Comparison of ENCODE assay signal across 11 cellular contexts in genomic region chr2:233915133-233915532, GRCh38. TPM values are rescaled to one million over a fixed set of nuclear protein-coding genes. Genes with fewer than 3 reads are reported as not detected.
DNase-seq lines count a peak whose midpoint lies in the region; ATAC-seq and TF ChIP-seq lines count a peak whose summit lies in the region.
"Had no signal": no experiment of that assay in that cellular context is flagged by ENCODE, and none has a peak within 500 bp of the region (broad histone marks: within the 10 kb centered on the region; RNA-seq: fewer than 3 reads in every experiment).

No MANE protein-coding gene starts in this region.

- no peak overlapping the region for H2BK120ac ChIP-seq in H9 (ENCODE audit: low read depth, low read length, poor library complexity, severe bottlenecking)

- no peak overlapping the region for H4K8ac ChIP-seq in H9 (replicated peaks; ENCODE audit: insufficient read length, low read depth, low read length)

- H3K4me1 Mint-ChIP-seq in H9, result peaks cover 7 to 19% of the 10 kb centered on the region in 2 experiments
- no peaks in the 10 kb centered on the region for H3K4me1 Mint-ChIP-seq in mesothelial cell of epicardium
- H3K4me1 Mint-ChIP-seq in T-helper 17 cell, result no peaks in the 10 kb centered on the region

- no peaks in the 10 kb centered on the region for H3K23me2 ChIP-seq in H9 (ENCODE audit: insufficient read length, low read depth, low read length, poor library complexity, severe bottlenecking)

- H4K20me1 ChIP-seq in H9 (ENCODE audit: control insufficient read depth, insufficient read depth, insufficient read length) (no peaks in the 10 kb centered on the region), hepatocyte (ENCODE audit: insufficient read depth, poor library complexity, severe bottlenecking) (no peaks in the 10 kb centered on the region)

- H3K27me3 Mint-ChIP-seq in H9 (ENCODE audit: low read depth), result peaks cover 21% of the 10 kb centered on the region
- H3K27me3 Mint-ChIP-seq in mesothelial cell of epicardium (ENCODE audit: low read depth), result peaks cover 54% of the 10 kb centered on the region
- peaks cover 54% of the 10 kb centered on the region for H3K27me3 Mint-ChIP-seq in T-helper 17 cell

- H3K4ac ChIP-seq in H9 (ENCODE audit: low read depth, low read length), result no peak overlapping the region

- H3K18ac ChIP-seq in H9 (ENCODE audit: insufficient read length, low read depth, low read length), result no peak overlapping the region

- no peaks in the 10 kb centered on the region for H3K79me1 ChIP-seq in H9 (ENCODE audit: insufficient read depth, low read depth, low read length, poor library complexity, severe bottlenecking)

- H3K27ac ChIP-seq in H9 (ENCODE audit: insufficient read length, low read depth, low read length) (no peak overlapping the region), hepatocyte (no peak overlapping the region)
- H3K27ac ChIP-seq: left ventricle myocardium inferior, sigmoid colon had no signal

- H3K9me3 Mint-ChIP-seq in H9, result no peaks in the 10 kb centered on the region; a peak in 1 of 5 replicates
- H3K9me3 Mint-ChIP-seq in mesothelial cell of epicardium, result no peaks in the 10 kb centered on the region

- H3K36me3 Mint-ChIP-seq in H9 (ENCODE audit: insufficient read depth in 1 of 3, low read depth in 3 of 3) (no peaks in the 10 kb centered on the region), mesothelial cell of epicardium (no peaks in the 10 kb centered on the region), T-helper 17 cell (ENCODE audit: low read depth) (peaks cover 3% of the 10 kb centered on the region)

- H2BK20ac ChIP-seq in H9 (ENCODE audit: low read depth, low read length, poor library complexity, severe bottlenecking), result no peak overlapping the region

- WGBS in H9 (ENCODE audit: extremely low coverage, insufficient read length, low lambda C conversion rate), result no CpG with 5 or more reads among the region's 3 CpGs
- WGBS in hepatocyte (ENCODE audit: low lambda C conversion rate, missing lambda C conversion rate), result 33% methylated on average over 3 of the region's 3 CpGs

- no peak for ATAC-seq in T-helper 17 cell

- H3K9me3 ChIP-seq in BE2C (no peaks in the 10 kb centered on the region), H9 (ENCODE audit: control insufficient read depth, low read depth, low read length) (no peaks in the 10 kb centered on the region), hepatocyte (ENCODE audit: low read depth) (no peaks in the 10 kb centered on the region), T-helper 17 cell (ENCODE audit: control insufficient read depth, low read length, poor library complexity, severe bottlenecking) (no peaks in the 10 kb centered on the region)
- H3K9me3 ChIP-seq: left ventricle myocardium inferior, sigmoid colon had no signal

- H3K79me2 ChIP-seq in H9 (ENCODE audit: insufficient read depth, low read length) (no peaks in the 10 kb centered on the region), hepatocyte (no peaks in the 10 kb centered on the region)

- H2BK15ac ChIP-seq in H9 (ENCODE audit: low read depth, low read length), result no peak overlapping the region

- H3T11ph ChIP-seq in H9 (ENCODE audit: low read length), result no peak overlapping the region

- no peak overlapping the region for H3K4me3 Mint-ChIP-seq in H9
- no peak overlapping the region for H3K4me3 Mint-ChIP-seq in mesothelial cell of epicardium
- H3K4me3 Mint-ChIP-seq in T-helper 17 cell, result no peak overlapping the region

- no peak overlapping the region for H4K5ac ChIP-seq in H9 (ENCODE audit: insufficient read length, low read depth, low read length)

- H3K4me1 ChIP-seq in BE2C (no peaks in the 10 kb centered on the region), H9 (ENCODE audit: insufficient read depth, low read length) (no peaks in the 10 kb centered on the region), hepatocyte (ENCODE audit: insufficient read depth) (no peaks in the 10 kb centered on the region)
- H3K4me1 ChIP-seq: left ventricle myocardium inferior, sigmoid colon had no signal

- no peak overlapping the region for H2AK5ac ChIP-seq in H9 (ENCODE audit: insufficient read length, low read length)

- peak; percentile 52 for TF ChIP-seq CTCF in BE2C (IDR thresholded peaks at IDR 0.05; ENCODE audit: low read depth, low read length)
- peak; percentile 54 for TF ChIP-seq CTCF in H9 (conservative IDR thresholded peaks at IDR 0.05)
- TF ChIP-seq CTCF in hepatocyte (IDR thresholded peaks at IDR 0.05; ENCODE audit: poor library complexity), result peak; percentile 39
- TF ChIP-seq CTCF in mesothelial cell of epicardium (IDR thresholded peaks at IDR 0.05; ENCODE audit: unreplicated experiment), result no peak

- no peak overlapping the region for H4K91ac ChIP-seq in H9 (ENCODE audit: insufficient read length, low read depth, low read length)

- no peak overlapping the region for H2BK5ac ChIP-seq in H9 (ENCODE audit: insufficient read length, low read length)

- H2AFZ ChIP-seq in H9 (ENCODE audit: low read length) (no peak overlapping the region), hepatocyte (no peak overlapping the region)

- H3K14ac ChIP-seq in H9 (ENCODE audit: insufficient read depth, low read length), result no peak overlapping the region

- H3K27ac Mint-ChIP-seq in H9 (no peak overlapping the region), mesothelial cell of epicardium (no peak overlapping the region), T-helper 17 cell (no peak overlapping the region)

- no peak overlapping the region for H3K23ac ChIP-seq in H9 (ENCODE audit: insufficient read length, low read depth, low read length)

- H3K27me3 ChIP-seq in BE2C (no peaks in the 10 kb centered on the region), H9 (ENCODE audit: insufficient read depth, low read length) (no peaks in the 10 kb centered on the region), hepatocyte (peaks cover 32% of the 10 kb centered on the region)

- no peak for DNase-seq in BE2C
- no peak for DNase-seq in H9
- DNase-seq in RPMI8226, result peak; percentile 15
- DNase-seq in hepatocyte (ENCODE audit: low spot score), result peak; percentile 26
- no peak for DNase-seq in NCI-H446 treated with DMSO at 0.1 percent for 48 hours (lab: John Stamatoyannopoulos, UW)
- DNase-seq in mesothelial cell of epicardium (ENCODE audit: low spot score in 2 of 2, unreplicated experiment in 2 of 2), result no peak
- DNase-seq in activated CD4-positive, alpha-beta T cell treated with anti-CD3 and anti-CD28 coated beads for 4 hours, result no peak
- DNase-seq in T-helper 17 cell, result no peak
- DNase-seq: left ventricle myocardium inferior, NCI-H2029, sigmoid colon had no signal

- H3K4me3 ChIP-seq in BE2C (ENCODE audit: low read depth, low read length), result no peak overlapping the region
- H3K4me3 ChIP-seq in hepatocyte, result no peak overlapping the region
- H3K4me3 ChIP-seq: left ventricle myocardium inferior, sigmoid colon had no signal

- H3K36me3 ChIP-seq in BE2C, result no peaks in the 10 kb centered on the region
- H3K36me3 ChIP-seq in hepatocyte (replicated peaks; ENCODE audit: insufficient read depth, low read depth), result no peaks in the 10 kb centered on the region
- H3K36me3 ChIP-seq: left ventricle myocardium inferior, sigmoid colon had no signal

- no peak overlapping the region for H3K56ac ChIP-seq in H9 (ENCODE audit: insufficient read length, low read depth, low read length)

- no peak overlapping the region for H3K9ac ChIP-seq in H9 (ENCODE audit: extremely low read depth, insufficient read length, low read length)

- H3K4me2 ChIP-seq in H9 (ENCODE audit: insufficient read depth, insufficient read length, low read length) (no peak overlapping the region), hepatocyte (no peak overlapping the region)

- H2BK12ac ChIP-seq in H9 (ENCODE audit: insufficient read length, low read depth, low read length), result no peak overlapping the region

- H3K9me2 ChIP-seq in hepatocyte (replicated peaks; ENCODE audit: insufficient read depth), result no peaks in the 10 kb centered on the region

RNA-seq across cellular contexts. Expression of gene TRPM8, which starts 2.0 kb away (rescaled TPM):
- 5.8 TPM for polyA plus RNA-seq in BE2C (2012; ENCODE audit: insufficient read depth, insufficient read length, low read depth)
- total RNA-seq in H9 (2021), result 0.20 and 0.28 TPM in 2 replicates
- 0.33 and 0.84 TPM in 2 replicates for total RNA-seq in hepatocyte
- 0.16 and 0.33 TPM in 2 replicates for polyA plus RNA-seq in hepatocyte
- not detected in 3 replicates for total RNA-seq in mesothelial cell of epicardium
- total RNA-seq in T-helper 17 cell, result not detected
- total RNA-seq: left ventricle myocardium inferior, sigmoid colon had no signal

Comparison
In these comparisons a context has a peak if more than half of its experiments do, and no peak if none do; other contexts are left out.
1. DNase-seq: peak in RPMI8226 (single experiment) and hepatocyte (single experiment); none in BE2C (single experiment), H9 (single experiment), NCI-H446 treated with DMSO at 0.1 percent for 48 hours (single experiment), mesothelial cell of epicardium (0 of 2), activated CD4-positive, alpha-beta T cell treated with anti-CD3 and anti-CD28 coated beads for 4 hours (0 of 2) and T-helper 17 cell (0 of 3).